22 cellular contexts compared by ENCODE assay signal in the genomic region with DNA sequence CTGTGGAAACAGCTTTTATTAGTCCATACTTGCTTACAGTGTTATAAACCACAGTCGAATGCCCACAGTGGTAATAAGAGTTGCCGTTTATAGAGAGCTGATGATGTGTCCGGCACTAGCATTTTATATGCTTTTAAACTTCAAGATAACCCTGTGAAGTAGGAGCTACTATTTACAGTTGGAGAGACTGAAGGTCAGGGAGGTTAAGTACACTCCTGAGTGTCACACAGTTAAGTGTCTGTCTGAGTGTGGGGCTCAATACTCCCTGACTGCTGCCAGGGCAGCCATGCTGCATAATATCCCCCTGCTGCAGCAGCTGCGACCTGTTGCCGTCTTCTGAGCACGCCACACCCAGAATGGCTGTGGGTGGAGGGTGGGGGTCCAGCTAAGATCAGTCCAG.
DNase-seq lines count a peak whose midpoint lies in the region; ATAC-seq, FAIRE-seq and TF ChIP-seq lines count a peak whose summit lies in the region.
"Had no signal": no experiment of that assay in that cellular context is flagged by ENCODE, and none has a peak within 500 bp of the region (broad histone marks: within the 10 kb centered on the region; RNA-seq: fewer than 3 reads in every experiment).

No MANE protein-coding gene starts in this region.

- BruUV-seq in HepG2 (replicated peaks; lab: Mats Ljungman, UMichigan): no TSS peak

- H3K79me2 ChIP-seq in HepG2 (ENCODE audit: insufficient read depth, low read length): no peaks in the 10 kb centered on the region

- H3K4me3 ChIP-seq in HepG2 (replicated peaks in 1 of 3; ENCODE audit: insufficient read depth in 1 of 3, low read depth in 2 of 3, low read length in 3 of 3): no peak overlapping the region
- no peak overlapping the region for H3K4me3 ChIP-seq in right lobe of liver
- no peak overlapping the region for H3K4me3 ChIP-seq in left lung
- no peak overlapping the region for H3K4me3 ChIP-seq in spleen
- H3K4me3 ChIP-seq: A549 had no signal

- no peaks in the 10 kb centered on the region for H3K9me3 ChIP-seq in HepG2 (ENCODE audit: low read length)
- no peaks in the 10 kb centered on the region for H3K9me3 ChIP-seq in right lobe of liver
- no peaks in the 10 kb centered on the region for H3K9me3 ChIP-seq in left lung
- no peaks in the 10 kb centered on the region for H3K9me3 ChIP-seq in spleen
- H3K9me3 ChIP-seq: A549, BE2C had no signal

- H3K4me1 ChIP-seq in HepG2 (ENCODE audit: insufficient read depth, low read length) (peaks cover 6% of the 10 kb centered on the region; the same call in 1 of the 2 replicates), right lobe of liver (no peaks in the 10 kb centered on the region), left lung (peaks cover 0 to 35% of the 10 kb centered on the region in 2 donors), spleen (peaks cover 0 to 47% (median 26%) of the 10 kb centered on the region in 6 donors)
- H3K4me1 ChIP-seq: A549, BE2C had no signal

- ATAC-seq in HepG2 (no peak; the same call in 2 of the 3 replicates), right lobe of liver (no peak), left cardiac atrium (peak; percentile 67 to 81), left lung (peak; percentile 73), HG02852 (IDR thresholded peaks at IDR 0.05; ENCODE audit: unreplicated experiment) (no peak)
- ATAC-seq: A549 had no signal

- TF ChIP-seq EP300 in HepG2 (IDR thresholded peaks at IDR 0.05; ENCODE audit: low read depth in 2 of 2, low read length in 2 of 2) (no peak), HepG2 (CRISPR knock-in tag; IDR thresholded peaks at IDR 0.05; ENCODE audit: borderline replicate concordance) (no peak)

- DNase-seq in HepG2 (ENCODE audit: low spot score) (no peak), right lobe of liver (no peak), left cardiac atrium (no peak), left lung (no peak), spleen (no peak), COR-L47 (lab: John Stamatoyannopoulos, UW) (no peak), dedifferentiated amniotic fluid mesenchymal stem cell (ENCODE audit: extremely low spot score) (no peak)
- DNase-seq: BE2C; CD4-positive, CD25-positive, alpha-beta regulatory T cell; DMS79; H7; HFFc6; IMR-90; Karpas-422; NCI-H1436; NCI-H1930; NCI-H226; NCI-H524 had no signal

- H3K9ac ChIP-seq in HepG2 (ENCODE audit: insufficient read depth, low read depth, low read length): no peak overlapping the region

- TF ChIP-seq RAD21 in HepG2 (CRISPR knock-in tag; IDR thresholded peaks at IDR 0.05): no peak

- H3K27me3 ChIP-seq in HepG2 (ENCODE audit: control insufficient read depth in 1 of 2, insufficient read depth in 2 of 2, low read length in 2 of 2) (no peaks in the 10 kb centered on the region), right lobe of liver (no peaks in the 10 kb centered on the region), left lung (no peaks in the 10 kb centered on the region), spleen (replicated peaks in 1 of 7) (no peaks in the 10 kb centered on the region)
- H3K27me3 ChIP-seq: BE2C had no signal

- peaks cover 3% of the 10 kb centered on the region; the same call in 1 of the 2 replicates for H4K20me1 ChIP-seq in HepG2 (ENCODE audit: insufficient read depth, low read length)

- H2AFZ ChIP-seq in HepG2 (ENCODE audit: low read length): no peak overlapping the region

- TF ChIP-seq POLR2A in HepG2 (IDR thresholded peaks at IDR 0.05; ENCODE audit: insufficient read depth in 1 of 2, low read depth in 2 of 2, low read length in 2 of 2): no peak
- TF ChIP-seq POLR2A in right lobe of liver (IDR thresholded peaks at IDR 0.05): no peak
- no peak for TF ChIP-seq POLR2A in spleen (IDR thresholded peaks at IDR 0.05)

- POLR2A ChIA-PET in HepG2 (lab: Yijun Ruan, JAX): no interaction called here

- no peak overlapping the region for H3K4me2 ChIP-seq in HepG2 (ENCODE audit: low read depth, low read length)
- H3K4me2 ChIP-seq: A549 had no signal

- in situ Hi-C loops in HepG2 (cut with HindIII; ENCODE audit: extremely low pct_ligation_motif_present, low pct_unique_long_range_greater_than_20kb): no loop called here

- TF ChIP-seq CTCF in HepG2 (CRISPR knock-in tag; IDR thresholded peaks at IDR 0.05): no peak
- no peak for TF ChIP-seq CTCF in right lobe of liver (IDR thresholded peaks at IDR 0.05)
- no peak for TF ChIP-seq CTCF in left lung (IDR thresholded peaks at IDR 0.05)
- TF ChIP-seq CTCF in spleen (IDR thresholded peaks at IDR 0.05 in 8 of 11, conservative IDR thresholded peaks at IDR 0.05 in 3 of 11): no peak

- H3K27ac ChIP-seq in HepG2 (ENCODE audit: extremely low read length, insufficient read depth, low read length) (no peak overlapping the region), right lobe of liver (no peak overlapping the region), left lung (peak overlapping the region in 1 of 2 donors; percentile 69), spleen (peak overlapping the region in 6 of 8 donors; percentile 4 to 84 (median 69))
- H3K27ac ChIP-seq: A549 had no signal

- CTCF ChIA-PET in HepG2 (lab: Yijun Ruan, JAX; ENCODE audit: low intra/inter-chr PET ratio, low total read pairs): no interaction called here

- WGBS in HepG2 (ENCODE audit: low lambda C conversion rate): 51% methylated on average over 6 of the region's 6 CpGs
- WGBS in right lobe of liver (ENCODE audit: insufficient coverage, low coverage, low lambda C conversion rate, missing lambda C conversion rate): 60% methylated on average over 3 of the region's 6 CpGs
- 64 to 77% (median 68%) methylated on average over 6 of the region's 6 CpGs for whole genome bisulfite sequencing in spleen, 5 donors

- no peak for FAIRE-seq in HepG2 (lab: Jason Lieb, UNC)
- FAIRE-seq: HTR-8/SVneo, RCC 7860 had no signal

- intact Hi-C loops in HepG2 (cut with micrococcal nuclease; ENCODE audit: unreplicated experiment): no loop called here
- intact Hi-C loops in right lobe of liver (cut with DNase I): no loop called here
- intact Hi-C loops in left cardiac atrium (cut with DNase I): no loop called here
- intact Hi-C loops in left lung (cut with DNase I): no loop called here
- intact Hi-C loops in spleen (cut with DNase I; ENCODE audit: low total_unique reads): no loop called here

- no peaks in the 10 kb centered on the region for H3K36me3 ChIP-seq in HepG2 (replicated peaks in 1 of 2; ENCODE audit: control insufficient read depth in 1 of 2, insufficient read depth in 2 of 2, low read length in 2 of 2)
- H3K36me3 ChIP-seq in right lobe of liver: no peaks in the 10 kb centered on the region
- no peaks in the 10 kb centered on the region for H3K36me3 ChIP-seq in left lung
- no peaks in the 10 kb centered on the region for H3K36me3 ChIP-seq in spleen
- H3K36me3 ChIP-seq: BE2C had no signal

TF ChIP-seq in HepG2, 621 proteins besides CTCF, POLR2A, EP300 and RAD21:
- TF ChIP-seq SNAI1 (CRISPR knock-in tag; IDR thresholded peaks at IDR 0.05; ENCODE audit: borderline replicate concordance) (no peak), NR2F6 (IDR thresholded peaks at IDR 0.05) (0 out of 2 replicates have a peak, but pooled peaks have one; percentile 24), NR2F6 (CRISPR knock-in tag; IDR thresholded peaks at IDR 0.05) (no peak), ZNF768 (CRISPR knock-in tag; IDR thresholded peaks at IDR 0.05) (peak; percentile 49)
TF ChIP-seq in HepG2: peak in this region for 2.

Comparison
In these comparisons a context has a peak if more than half of its experiments do, and no peak if none do; other contexts are left out.
1. ATAC-seq: peak in left cardiac atrium (2 of 2) and left lung (single experiment); none in HepG2 (single experiment), right lobe of liver (0 of 4) and HG02852 (single experiment).
2. H3K27ac ChIP-seq: peak in spleen (6 of 8); none in HepG2 (single experiment) and right lobe of liver (0 of 3).